1 cellular context compared by ENCODE assay signal in genomic region chr16:47069841-47070584, GRCh38.
TF ChIP-seq lines count a peak whose summit lies in the region.

No MANE protein-coding gene starts in this region.

TF ChIP-seq in WTC11, 78 proteins besides CTCF, POLR2A, EP300 and RAD21 (continued from another document):
- TF ChIP-seq SMAD4 (CRISPR knock-in tag; IDR thresholded peaks at IDR 0.05): no peak
- no peak for TF ChIP-seq TP53 (CRISPR knock-in tag; IDR thresholded peaks at IDR 0.05)
- TF ChIP-seq E2F1 (CRISPR knock-in tag; IDR thresholded peaks at IDR 0.05): no peak
- no peak for TF ChIP-seq HMGXB4 (CRISPR knock-in tag; IDR thresholded peaks at IDR 0.05)
- no peak for TF ChIP-seq MYBL2 (CRISPR knock-in tag; IDR thresholded peaks at IDR 0.05)
- no peak for TF ChIP-seq ZNF423 (CRISPR knock-in tag; IDR thresholded peaks at IDR 0.05)
- TF ChIP-seq ZSCAN18 (CRISPR knock-in tag; IDR thresholded peaks at IDR 0.05): no peak
- TF ChIP-seq ATF3 (CRISPR knock-in tag; conservative IDR thresholded peaks at IDR 0.05): no peak
